Comparison of ENCODE assay signal across 17 cellular contexts in genomic region chr6:56372621-56373020, GRCh38.
A peak's percentile ranks its signal among the peaks of the same experiment; 100 is the strongest.
DNase-seq lines count a peak whose midpoint lies in the region; ATAC-seq and TF ChIP-seq lines count a peak whose summit lies in the region.
"Had no signal": no experiment of that assay in that cellular context is flagged by ENCODE, and none has a peak within 500 bp of the region (broad histone marks: within the 10 kb centered on the region; RNA-seq: fewer than 3 reads in every experiment).

No MANE protein-coding gene starts in this region.

- no peaks in the 10 kb centered on the region for H3K9me3 Mint-ChIP-seq in brain
- H3K9me3 Mint-ChIP-seq in activated CD4-positive, alpha-beta memory T cell treated with anti-CD3 and anti-CD28 coated beads for 36 hours: no peaks in the 10 kb centered on the region
- H3K9me3 Mint-ChIP-seq in activated T-helper 17 cell treated with anti-CD3 and anti-CD28 coated beads, Interleukin-2, amount 50 U/mL, for 72 hours: no peaks in the 10 kb centered on the region
- H3K9me3 Mint-ChIP-seq: naive thymus-derived CD4-positive, alpha-beta T cell had no signal

- peak overlapping the region in 3 of 5 experiments; percentile 21 to 53 (median 46) for H3K27ac Mint-ChIP-seq in brain
- no peak overlapping the region for H3K27ac Mint-ChIP-seq in activated CD4-positive, alpha-beta memory T cell treated with anti-CD3 and anti-CD28 coated beads for 36 hours
- no peak overlapping the region for H3K27ac Mint-ChIP-seq in activated T-helper 17 cell treated with anti-CD3 and anti-CD28 coated beads, Interleukin-2, amount 50 U/mL, for 72 hours
- H3K27ac Mint-ChIP-seq: naive thymus-derived CD4-positive, alpha-beta T cell had no signal

- no peak overlapping the region for H3K9ac ChIP-seq in muscle layer of colon (ENCODE audit: low read length)
- H3K9ac ChIP-seq: parathyroid adenoma had no signal

- H3K9me3 ChIP-seq in esophagus muscularis mucosa: no peaks in the 10 kb centered on the region
- no peaks in the 10 kb centered on the region for H3K9me3 ChIP-seq in muscle layer of colon (ENCODE audit: low read length)
- H3K9me3 ChIP-seq in suprapubic skin: no peaks in the 10 kb centered on the region

- H3K36me3 ChIP-seq in esophagus muscularis mucosa: no peaks in the 10 kb centered on the region
- no peaks in the 10 kb centered on the region for H3K36me3 ChIP-seq in muscle layer of colon (ENCODE audit: insufficient read depth, low read length)
- H3K36me3 ChIP-seq in suprapubic skin: no peaks in the 10 kb centered on the region

- DNase-seq in esophagus muscularis mucosa (ENCODE audit: extremely low spot score) (no peak), suprapubic skin (ENCODE audit: low spot score in 2 of 2) (no peak)
- DNase-seq in activated CD4-positive, alpha-beta memory T cell treated with anti-CD3 and anti-CD28 coated beads for 36 hours: no peak
- DNase-seq: amniotic stem cell; DND-41; left colon; naive thymus-derived CD4-positive, alpha-beta T cell; NCI-H1436; SHP77; stimulated activated CD8-positive, alpha-beta memory T cell treated with anti-CD3 and anti-CD28 coated beads, Interleukin-4, amount 100 ng/mL, for 48 hours; T-helper 1 cell had no signal

- POLR2A ChIA-PET in activated CD4-positive, alpha-beta memory T cell treated with anti-CD3 and anti-CD28 coated beads for 36 hours (lab: Charles Lee): no interaction called here

- TF ChIP-seq POLR2A in esophagus muscularis mucosa (IDR thresholded peaks at IDR 0.05; ENCODE audit: low read depth) (no peak), suprapubic skin (IDR thresholded peaks at IDR 0.05) (no peak)

- CTCF ChIA-PET in activated CD4-positive, alpha-beta memory T cell treated with anti-CD3 and anti-CD28 coated beads for 36 hours (lab: Charles Lee): interaction anchor here (0.7 kb wide), 1 partner anchor 1705 kb away, joined by 3 read pairs; no protein-coding TSS in a partner anchor

- ATAC-seq in GM19023 (IDR thresholded peaks at IDR 0.05; ENCODE audit: unreplicated experiment): no peak
- no peak for ATAC-seq in esophagus mucosa
- ATAC-seq in activated T-helper 17 cell treated with anti-CD3 and anti-CD28 coated beads, Interleukin-2, amount 50 U/mL, for 72 hours (replicated peaks): no peak
- ATAC-seq: left colon; naive thymus-derived CD4-positive, alpha-beta T cell had no signal

- intact Hi-C loops in esophagus muscularis mucosa (cut with DNase I): loop anchor here (10.0 kb wide), 1 partner anchor 112 kb away; no protein-coding TSS in a partner anchor
- intact Hi-C loops in activated CD4-positive, alpha-beta memory T cell treated with anti-CD3 and anti-CD28 coated beads for 36 hours (cut with micrococcal nuclease): no loop called here

- 57% methylated on average over 1 of the region's 1 CpG for WGBS in esophagus muscularis mucosa
- 72% methylated on average over 1 of the region's 1 CpG for WGBS in suprapubic skin

- peaks cover 6% of the 10 kb centered on the region for H3K27me3 Mint-ChIP-seq in brain
- H3K27me3 Mint-ChIP-seq in activated CD4-positive, alpha-beta memory T cell treated with anti-CD3 and anti-CD28 coated beads for 36 hours: no peaks in the 10 kb centered on the region
- no peaks in the 10 kb centered on the region for H3K27me3 Mint-ChIP-seq in activated T-helper 17 cell treated with anti-CD3 and anti-CD28 coated beads, Interleukin-2, amount 50 U/mL, for 72 hours
- H3K27me3 Mint-ChIP-seq: naive thymus-derived CD4-positive, alpha-beta T cell had no signal

- H3K4me3 Mint-ChIP-seq in brain: no peak overlapping the region
- no peak overlapping the region for H3K4me3 Mint-ChIP-seq in activated CD4-positive, alpha-beta memory T cell treated with anti-CD3 and anti-CD28 coated beads for 36 hours
- H3K4me3 Mint-ChIP-seq in activated T-helper 17 cell treated with anti-CD3 and anti-CD28 coated beads, Interleukin-2, amount 50 U/mL, for 72 hours: no peak overlapping the region
- H3K4me3 Mint-ChIP-seq: naive thymus-derived CD4-positive, alpha-beta T cell had no signal

- no peaks in the 10 kb centered on the region for H3K36me3 Mint-ChIP-seq in brain
- no peaks in the 10 kb centered on the region for H3K36me3 Mint-ChIP-seq in activated CD4-positive, alpha-beta memory T cell treated with anti-CD3 and anti-CD28 coated beads for 36 hours
- H3K36me3 Mint-ChIP-seq in activated T-helper 17 cell treated with anti-CD3 and anti-CD28 coated beads, Interleukin-2, amount 50 U/mL, for 72 hours (ENCODE audit: low read depth): no peaks in the 10 kb centered on the region
- H3K36me3 Mint-ChIP-seq: naive thymus-derived CD4-positive, alpha-beta T cell had no signal

- H3K4me1 ChIP-seq in esophagus muscularis mucosa (peaks cover 64 to 87% (median 84%) of the 10 kb centered on the region in 4 donors), muscle layer of colon (ENCODE audit: insufficient read depth, low read length) (peaks cover 69% of the 10 kb centered on the region), suprapubic skin (peaks cover 56% of the 10 kb centered on the region)

- H3K4me3 ChIP-seq in esophagus muscularis mucosa: no peak overlapping the region
- no peak overlapping the region for H3K4me3 ChIP-seq in muscle layer of colon (ENCODE audit: low read depth in 1 of 2, low read length in 2 of 2)
- no peak overlapping the region for H3K4me3 ChIP-seq in suprapubic skin

- H3K27ac ChIP-seq in esophagus muscularis mucosa (replicated peaks in 1 of 4) (peak overlapping the region; percentile 90 to 94 (median 90)), muscle layer of colon (ENCODE audit: low read depth, low read length) (peak overlapping the region; percentile 80), suprapubic skin (peak overlapping the region; percentile 55)

- TF ChIP-seq CTCF in brain (conservative IDR thresholded peaks at IDR 0.05): no peak
- no peak for TF ChIP-seq CTCF in esophagus muscularis mucosa (IDR thresholded peaks at IDR 0.05)
- no peak for TF ChIP-seq CTCF in suprapubic skin (IDR thresholded peaks at IDR 0.05)

- peaks cover 35% of the 10 kb centered on the region for H3K4me1 Mint-ChIP-seq in brain
- peaks cover 2% of the 10 kb centered on the region for H3K4me1 Mint-ChIP-seq in activated CD4-positive, alpha-beta memory T cell treated with anti-CD3 and anti-CD28 coated beads for 36 hours (ENCODE audit: low read depth)
- H3K4me1 Mint-ChIP-seq in activated T-helper 17 cell treated with anti-CD3 and anti-CD28 coated beads, Interleukin-2, amount 50 U/mL, for 72 hours: no peaks in the 10 kb centered on the region

- TF ChIP-seq EP300 in esophagus muscularis mucosa (IDR thresholded peaks at IDR 0.05) (no peak), suprapubic skin (IDR thresholded peaks at IDR 0.05) (no peak)

- no peaks in the 10 kb centered on the region for H3K27me3 ChIP-seq in esophagus muscularis mucosa
- H3K27me3 ChIP-seq in muscle layer of colon (ENCODE audit: control insufficient read depth in 1 of 2, insufficient read depth in 2 of 2, low read length in 2 of 2): no peaks in the 10 kb centered on the region
- no peaks in the 10 kb centered on the region for H3K27me3 ChIP-seq in suprapubic skin

Comparison
In these comparisons a context has a peak if more than half of its experiments do, and no peak if none do; other contexts are left out.
1. H3K27ac Mint-ChIP-seq: peak in brain (3 of 5); none in activated CD4-positive, alpha-beta memory T cell treated with anti-CD3 and anti-CD28 coated beads for 36 hours (single experiment) and activated T-helper 17 cell treated with anti-CD3 and anti-CD28 coated beads, Interleukin-2, amount 50 U/mL, for 72 hours (single experiment).
2. Peak in every context shown above with its lines, with median percentiles within 50 percentile points of each other: H3K27ac ChIP-seq.